4 cellular contexts compared by ENCODE assay signal in genomic region chrX:77831544-77831943, GRCh38. TPM values are rescaled to one million over a fixed set of nuclear protein-coding genes. Genes with fewer than 3 reads are reported as not detected.
A peak's percentile ranks its signal among the peaks of the same experiment; 100 is the strongest.
DNase-seq lines count a peak whose midpoint lies in the region; ATAC-seq, FAIRE-seq and TF ChIP-seq lines count a peak whose summit lies in the region.
"Not testable (repeated sequence)": the region's sequence is repeated elsewhere in the genome, so short reads cannot be mapped to it uniquely, and the experiment has no call there.

No MANE protein-coding gene starts in this region.

- intact Hi-C loops in K562 (cut with micrococcal nuclease); HepG2 (cut with micrococcal nuclease; ENCODE audit: unreplicated experiment): not testable (repeated sequence)

- not testable (repeated sequence) for BruUV-seq in K562 (replicated peaks; lab: Mats Ljungman, UMichigan); HepG2 (replicated peaks; lab: Mats Ljungman, UMichigan)

- 53% methylated on average over 3 of the region's 5 CpGs for WGBS in K562 (ENCODE audit: insufficient coverage, low coverage, missing lambda C conversion rate)
- 88% methylated on average over 5 of the region's 5 CpGs for WGBS in HepG2 (ENCODE audit: low lambda C conversion rate)

- not testable (repeated sequence) for H3K9me1 ChIP-seq in K562 (ENCODE audit: control insufficient read depth, insufficient read depth, low read length)

- POLR2A ChIA-PET in HEK293 (lab: Yijun Ruan, JAX); K562 (lab: Yijun Ruan, JAX); HepG2 (lab: Yijun Ruan, JAX): not testable (repeated sequence)

- H3K27ac ChIP-seq in HEK293 (ENCODE audit: extremely low read depth, low read depth, low read length); astrocyte (ENCODE audit: low read depth, low read length); K562 (ENCODE audit: extremely low read depth, low read depth, low read length); HepG2 (ENCODE audit: extremely low read length, insufficient read depth, low read length): not testable (repeated sequence)

- H3K4me2 ChIP-seq in astrocyte (ENCODE audit: low read length); K562 (ENCODE audit: insufficient read depth, low read length); HepG2 (ENCODE audit: low read depth, low read length): not testable (repeated sequence)

- not testable (repeated sequence) for H3K27ac Mint-ChIP-seq in astrocyte (ENCODE audit: unreplicated experiment)

- not testable (repeated sequence) for H3K9me3 ChIP-seq in HEK293 (ENCODE audit: control insufficient read depth, insufficient read depth, low read depth, low read length); astrocyte (ENCODE audit: insufficient read depth, low read depth, low read length); K562 (replicated peaks; ENCODE audit: control insufficient read depth, insufficient read depth, low read depth, low read length); HepG2 (ENCODE audit: low read length)

- H3K4me3 ChIP-seq in HEK293 (ENCODE audit: low read depth, low read length); astrocyte (ENCODE audit: insufficient read depth, low read depth, low read length); K562; HepG2 (replicated peaks in 1 of 3; ENCODE audit: insufficient read depth in 1 of 3, low read depth in 2 of 3, low read length in 3 of 3): not testable (repeated sequence)

- not testable (repeated sequence) for H3K36me3 Mint-ChIP-seq in astrocyte (ENCODE audit: low read depth, unreplicated experiment)

- not testable (repeated sequence) for TF ChIP-seq EP300 in K562 (IDR thresholded peaks at IDR 0.05; ENCODE audit: low read length); HepG2 (IDR thresholded peaks at IDR 0.05; ENCODE audit: low read depth in 2 of 2, low read length in 2 of 2); HepG2 (CRISPR knock-in tag; IDR thresholded peaks at IDR 0.05; ENCODE audit: borderline replicate concordance)

- not testable (repeated sequence) for H3K79me2 ChIP-seq in astrocyte (ENCODE audit: insufficient read depth, low read length); K562 (ENCODE audit: control insufficient read depth, insufficient read depth, low read length); HepG2 (ENCODE audit: insufficient read depth, low read length)

- not testable (repeated sequence) for H3K4me1 Mint-ChIP-seq in astrocyte (ENCODE audit: low read depth, unreplicated experiment)

- CTCF ChIA-PET in HEK293 (lab: Yijun Ruan, JAX); K562 (lab: Yijun Ruan, JAX; ENCODE audit: low intra/inter-chr PET ratio); HepG2 (lab: Yijun Ruan, JAX; ENCODE audit: low intra/inter-chr PET ratio, low total read pairs): not testable (repeated sequence)

- not testable (repeated sequence) for TF ChIP-seq POLR2A in K562 (conservative IDR thresholded peaks at IDR 0.05); HepG2 (IDR thresholded peaks at IDR 0.05; ENCODE audit: insufficient read depth in 1 of 2, low read depth in 2 of 2, low read length in 2 of 2)

- H3K4me3 Mint-ChIP-seq in astrocyte (ENCODE audit: unreplicated experiment), result not testable (repeated sequence)

- peaks cover 25 to 29% of the 10 kb centered on the region in 2 experiments for H3K36me3 ChIP-seq in HEK293 (ENCODE audit: control insufficient read depth in 2 of 2, insufficient read depth in 1 of 2, low read length in 2 of 2)
- H3K36me3 ChIP-seq in astrocyte (ENCODE audit: insufficient read depth, low read length); K562 (ENCODE audit: control insufficient read depth, insufficient read depth, low read length); HepG2 (replicated peaks in 1 of 2; ENCODE audit: control insufficient read depth in 1 of 2, insufficient read depth in 2 of 2, low read length in 2 of 2): not testable (repeated sequence)

- not testable (repeated sequence) for ATAC-seq in K562, HepG2

- H3K9ac ChIP-seq in astrocyte (ENCODE audit: low read length); K562 (ENCODE audit: insufficient read depth in 1 of 2, low read depth in 2 of 2, low read length in 2 of 2); HepG2 (ENCODE audit: insufficient read depth, low read depth, low read length): not testable (repeated sequence)

- not testable (repeated sequence) for H3K9me3 Mint-ChIP-seq in astrocyte (ENCODE audit: unreplicated experiment)

- not testable (repeated sequence) for H3K27me3 Mint-ChIP-seq in astrocyte (ENCODE audit: low read depth, unreplicated experiment)

- DNase-seq in astrocyte (ENCODE audit: low read depth); K562 (ENCODE audit: extremely low read depth in 1 of 4, low spot score in 3 of 4); HepG2 (ENCODE audit: low spot score): not testable (repeated sequence)

- H4K20me1 ChIP-seq in astrocyte (ENCODE audit: insufficient read depth, low read length); K562 (replicated peaks; ENCODE audit: control insufficient read depth, insufficient read depth, low read length); HepG2 (ENCODE audit: insufficient read depth, low read length): not testable (repeated sequence)

- not testable (repeated sequence) for H3K4me1 ChIP-seq in HEK293 (ENCODE audit: control insufficient read depth, insufficient read depth, low read length); astrocyte (ENCODE audit: insufficient read depth, low read length); K562 (replicated peaks in 1 of 2; ENCODE audit: control insufficient read depth in 2 of 2, insufficient read depth in 2 of 2, low read length in 2 of 2); HepG2 (ENCODE audit: insufficient read depth, low read length)

- not testable (repeated sequence) for TF ChIP-seq CTCF in HEK293 (tag by site-specific recombination; IDR thresholded peaks at IDR 0.05); astrocyte (IDR thresholded peaks at IDR 0.05; ENCODE audit: insufficient read depth, low read depth, low read length); K562 (IDR thresholded peaks at IDR 0.05 in 2 of 3, conservative IDR thresholded peaks at IDR 0.05 in 1 of 3; ENCODE audit: insufficient read depth in 2 of 3, low read depth in 1 of 3, low read length in 3 of 3); HepG2 (CRISPR knock-in tag; IDR thresholded peaks at IDR 0.05)

- in situ Hi-C loops in K562 (cut with MboI); HepG2 (cut with HindIII; ENCODE audit: extremely low pct_ligation_motif_present, low pct_unique_long_range_greater_than_20kb): not testable (repeated sequence)

- peak; percentile 26 for FAIRE-seq in astrocyte (lab: Jason Lieb, UNC)
- not testable (repeated sequence) for FAIRE-seq in K562 (lab: Jason Lieb, UNC); HepG2 (lab: Jason Lieb, UNC)

- not testable (repeated sequence) for H2AFZ ChIP-seq in astrocyte (ENCODE audit: low read depth, low read length); K562 (ENCODE audit: low read depth, low read length); HepG2 (ENCODE audit: low read length)

- TF ChIP-seq RAD21 in K562 (CRISPR knock-in tag; conservative IDR thresholded peaks at IDR 0.05 in 1 of 2, IDR thresholded peaks at IDR 0.05 in 1 of 2); HepG2 (CRISPR knock-in tag; IDR thresholded peaks at IDR 0.05): not testable (repeated sequence)

- not testable (repeated sequence) for H3K27me3 ChIP-seq in astrocyte (ENCODE audit: insufficient read depth, low read length); K562 (ENCODE audit: control insufficient read depth in 2 of 2, insufficient read depth in 2 of 2, low read length in 2 of 2); HepG2 (ENCODE audit: control insufficient read depth in 1 of 2, insufficient read depth in 2 of 2, low read length in 2 of 2)

RNA-seq across cellular contexts. Expression of gene ATRX, which starts 45.5 kb away (rescaled TPM):
- total RNA-seq in astrocyte (99.6 and 106 TPM in 2 replicates), K562 (2014; rRNA removed) (15.6 and 26.7 TPM in 2 replicates), K562 (2014; rRNA removed; fragmentation: Illumina TruSeq; extraction: Trizol) (23.1 and 25.9 TPM in 2 replicates), K562 (2015; rRNA removed; fragmentation: Illumina TruSeq; extraction: Trizol) (20.1 and 21.4 TPM in 2 replicates), K562 (2021) (20.7 and 24.0 TPM in 2 replicates), HepG2 (2016; rRNA removed; fragmentation: Illumina TruSeq; extraction: Trizol) (44.5 and 55.4 TPM in 2 replicates)
- 16.3 and 89.5 TPM in 2 replicates for total RNA-seq in K562 (2011; cell fraction: chromatin; rRNA removed; ENCODE audit: low replicate concordance)
- 11.3 and 11.7 TPM in 2 replicates for total RNA-seq in K562 (2011; cell fraction: nucleolus; rRNA removed)
- 28.1 and 41.3 TPM in 2 replicates for total RNA-seq in K562 (2011; cell fraction: nucleoplasm; rRNA removed)
- polyA plus RNA-seq in K562 (2011; rRNA removed) (14.6 and 22.2 TPM in 2 replicates), K562 (2014; fragmentation: Illumina TruSeq; extraction: Trizol) (12.6 and 13.1 TPM in 2 replicates), K562 (2014; fragmentation: Nextera tagmentation; extraction: Ambion mirVana) (10 to 100 TPM in 1 of 2 experiments, 1 to 10 TPM in 1; 7.7 to 11.8 TPM), K562 (2014; rRNA removed) (12.9 and 20.2 TPM in 2 replicates), HepG2 (2011; rRNA removed) (24.6 and 26.1 TPM in 2 replicates)
- polyA plus RNA-seq in K562 (2011; cell fraction: cytosol; rRNA removed), result 5.9 TPM in 2 replicates
- 30.6 and 35.5 TPM in 2 replicates for polyA plus RNA-seq in K562 (2011; cell fraction: nucleus; rRNA removed)
- 7.0 and 13.5 TPM in 2 replicates for polyA plus RNA-seq in K562 (2012)
- 48.8 and 51.3 TPM in 2 replicates for polyA minus RNA-seq in K562 (2011; rRNA and poly(A)+ RNA removed)
- 7.9 and 17.4 TPM in 2 replicates for polyA minus RNA-seq in K562 (2011; cell fraction: cytosol; rRNA and poly(A)+ RNA removed)
- polyA minus RNA-seq in K562 (2011; cell fraction: nucleus; rRNA and poly(A)+ RNA removed), result 48.5 and 64.5 TPM in 2 replicates
- 17.8 and 22.4 TPM in 2 replicates for total RNA-seq in HepG2 (2016; cell fraction: cytosol; rRNA removed; fragmentation: Illumina TruSeq; extraction: Trizol; ENCODE audit: low read depth)
- total RNA-seq in HepG2 (2016; cell fraction: insoluble cytoplasmic fraction; rRNA removed; fragmentation: Illumina TruSeq; extraction: Trizol), result 42.1 and 53.4 TPM in 2 replicates
- 11.1 and 13.3 TPM in 2 replicates for total RNA-seq in HepG2 (2016; cell fraction: membrane; rRNA removed; fragmentation: Illumina TruSeq; extraction: Trizol)
- 121 and 130 TPM in 2 replicates for total RNA-seq in HepG2 (2016; cell fraction: nucleus; rRNA removed; fragmentation: Illumina TruSeq; extraction: Trizol)
- polyA plus RNA-seq in HepG2 (2011; cell fraction: cytosol; rRNA removed), result 10.4 and 14.7 TPM in 2 replicates
- polyA plus RNA-seq in HepG2 (2011; cell fraction: nucleus; rRNA removed), result 45.5 and 54.8 TPM in 2 replicates
- 29.1 and 30.5 TPM in 2 replicates for polyA plus RNA-seq in HepG2 (2012)
- 0.52 and 0.85 TPM in 2 replicates for polyA plus RNA-seq in HepG2 (2016; cell fraction: cytosol; fragmentation: Illumina TruSeq; extraction: Trizol; ENCODE audit: low read depth)
- 20.3 and 23.4 TPM in 2 replicates for polyA plus RNA-seq in HepG2 (2016; cell fraction: insoluble cytoplasmic fraction; fragmentation: Illumina TruSeq; extraction: Trizol; ENCODE audit: low read depth)
- polyA plus RNA-seq in HepG2 (2016; cell fraction: membrane; fragmentation: Illumina TruSeq; extraction: Trizol; ENCODE audit: low read depth), result 1.1 and 1.3 TPM in 2 replicates
- polyA plus RNA-seq in HepG2 (2016; cell fraction: nucleus; fragmentation: Illumina TruSeq; extraction: Trizol; ENCODE audit: insufficient read depth, low read depth), result 46.4 and 57.8 TPM in 2 replicates
- polyA minus RNA-seq in HepG2 (2011; rRNA and poly(A)+ RNA removed; ENCODE audit: low replicate concordance), result 17.6 and 63.4 TPM in 2 replicates
- polyA minus RNA-seq in HepG2 (2011; cell fraction: cytosol; rRNA and poly(A)+ RNA removed), result 32.2 and 34.7 TPM in 2 replicates
- 227 and 238 TPM in 2 replicates for polyA minus RNA-seq in HepG2 (2011; cell fraction: nucleus; rRNA and poly(A)+ RNA removed)
